19 cellular contexts compared by ENCODE assay signal in the genomic region with DNA sequence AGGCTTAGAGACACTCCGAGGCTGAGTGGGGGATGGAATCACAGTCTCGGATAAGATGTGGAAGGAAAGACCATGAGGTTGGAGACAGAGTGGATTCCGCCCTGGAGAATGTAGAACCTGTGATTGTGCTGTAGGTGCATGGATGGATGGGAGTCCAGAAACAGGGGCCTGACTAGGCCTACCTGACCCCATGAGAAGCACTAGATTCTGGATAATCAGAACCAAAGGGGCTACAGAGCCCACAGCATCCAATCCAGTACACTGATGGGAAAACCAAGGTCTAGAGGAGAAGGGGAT. TPM values are rescaled to one million over a fixed set of nuclear protein-coding genes. Genes with fewer than 3 reads are reported as not detected.
"Had no signal": no experiment of that assay in that cellular context is flagged by ENCODE, and none has a peak within 500 bp of the region (broad histone marks: within the 10 kb centered on the region; RNA-seq: fewer than 3 reads in every experiment).

No MANE protein-coding gene starts in this region.

- ATAC-seq: activated naive CD4-positive, alpha-beta T cell treated with anti-CD3 and anti-CD28 coated beads, Interleukin-2, amount 50 U/mL, for 72 hours; activated T-cell treated with anti-CD3 and anti-CD28 coated beads, Interleukin-2, amount 50 U/mL, for 72 hours; natural killer cell; sciatic nerve had no signal

- H3K27ac Mint-ChIP-seq: activated CD4-positive, alpha-beta T cell treated with anti-CD3 and anti-CD28 coated beads, Interleukin-2, amount 10 ng/mL, durations not matched to agents 7 days and 5 days; activated naive CD4-positive, alpha-beta T cell treated with anti-CD3 and anti-CD28 coated beads, Interleukin-2, amount 50 U/mL, for 72 hours; activated T-cell treated with anti-CD3 and anti-CD28 coated beads, Interleukin-2, amount 50 U/mL, for 72 hours; natural killer cell; progenitor cell of endocrine pancreas; T-helper 2 cell treated with Interferon-gamma antibody and Interleukin-4, amounts not matched to agents 5 μg/mL and 100 μg/mL, for 36 hours; type B pancreatic cell had no signal

- H3K27me3 ChIP-seq: body of pancreas had no signal

- H3K36me3 Mint-ChIP-seq: activated naive CD4-positive, alpha-beta T cell treated with anti-CD3 and anti-CD28 coated beads, Interleukin-2, amount 50 U/mL, for 72 hours; natural killer cell; type B pancreatic cell had no signal

- H3K27ac ChIP-seq: epithelial cell of prostate had no signal

- H3K4me3 ChIP-seq: body of pancreas, mucosa of descending colon had no signal

- DNase-seq: activated CD4-positive, alpha-beta T cell treated with anti-CD3 and anti-CD28 coated beads, Interleukin-2, amount 10 ng/mL, durations not matched to agents 7 days and 5 days; activated CD8-positive, alpha-beta memory T cell treated with anti-CD3 and anti-CD28 coated beads, Interleukin-2, amount 50 U/mL, for 48 hours; activated gamma-delta T cell; activated T-cell treated with anti-CD3 and anti-CD28 coated beads, Interleukin-2, amount 50 U/mL, for 72 hours; central memory CD4-positive, alpha-beta T cell; cortex of kidney; effector CD4-positive, alpha-beta T cell; foreskin melanocyte; mammary epithelial cell; natural killer cell; stimulated activated CD4-positive, alpha-beta T cell treated with anti-CD3 and anti-CD28 coated beads, Interleukin-1b, Interleukin-23, amount 100 ng/mL, for 48 hours had no signal

- H3K4me3 Mint-ChIP-seq: activated CD4-positive, alpha-beta T cell treated with anti-CD3 and anti-CD28 coated beads, Interleukin-2, amount 10 ng/mL, durations not matched to agents 7 days and 5 days; activated T-cell treated with anti-CD3 and anti-CD28 coated beads, Interleukin-2, amount 50 U/mL, for 72 hours; natural killer cell; T-helper 2 cell treated with Interferon-gamma antibody and Interleukin-4, amounts not matched to agents 5 μg/mL and 100 μg/mL, for 36 hours; type B pancreatic cell had no signal

- H3K9me3 Mint-ChIP-seq: activated CD4-positive, alpha-beta T cell treated with anti-CD3 and anti-CD28 coated beads, Interleukin-2, amount 10 ng/mL, durations not matched to agents 7 days and 5 days; activated naive CD4-positive, alpha-beta T cell treated with anti-CD3 and anti-CD28 coated beads, Interleukin-2, amount 50 U/mL, for 72 hours; activated T-cell treated with anti-CD3 and anti-CD28 coated beads, Interleukin-2, amount 50 U/mL, for 72 hours; natural killer cell; T-helper 2 cell treated with Interferon-gamma antibody and Interleukin-4, amounts not matched to agents 5 μg/mL and 100 μg/mL, for 36 hours; type B pancreatic cell had no signal

- H3K9me3 ChIP-seq: body of pancreas, mucosa of descending colon had no signal

RNA-seq across cellular contexts. Expression of a gene that starts 43.6 kb away (rescaled TPM):
- total RNA-seq: activated CD4-positive, alpha-beta T cell treated with anti-CD3 and anti-CD28 coated beads, Interleukin-2, amount 10 ng/mL, durations not matched to agents 7 days and 5 days; activated naive CD4-positive, alpha-beta T cell treated with anti-CD3 and anti-CD28 coated beads, Interleukin-2, amount 50 U/mL, for 72 hours; activated T-cell treated with anti-CD3 and anti-CD28 coated beads, Interleukin-2, amount 50 U/mL, for 72 hours had no signal
